Comparison of ENCODE assay signal across 1 cellular context in the genomic region with DNA sequence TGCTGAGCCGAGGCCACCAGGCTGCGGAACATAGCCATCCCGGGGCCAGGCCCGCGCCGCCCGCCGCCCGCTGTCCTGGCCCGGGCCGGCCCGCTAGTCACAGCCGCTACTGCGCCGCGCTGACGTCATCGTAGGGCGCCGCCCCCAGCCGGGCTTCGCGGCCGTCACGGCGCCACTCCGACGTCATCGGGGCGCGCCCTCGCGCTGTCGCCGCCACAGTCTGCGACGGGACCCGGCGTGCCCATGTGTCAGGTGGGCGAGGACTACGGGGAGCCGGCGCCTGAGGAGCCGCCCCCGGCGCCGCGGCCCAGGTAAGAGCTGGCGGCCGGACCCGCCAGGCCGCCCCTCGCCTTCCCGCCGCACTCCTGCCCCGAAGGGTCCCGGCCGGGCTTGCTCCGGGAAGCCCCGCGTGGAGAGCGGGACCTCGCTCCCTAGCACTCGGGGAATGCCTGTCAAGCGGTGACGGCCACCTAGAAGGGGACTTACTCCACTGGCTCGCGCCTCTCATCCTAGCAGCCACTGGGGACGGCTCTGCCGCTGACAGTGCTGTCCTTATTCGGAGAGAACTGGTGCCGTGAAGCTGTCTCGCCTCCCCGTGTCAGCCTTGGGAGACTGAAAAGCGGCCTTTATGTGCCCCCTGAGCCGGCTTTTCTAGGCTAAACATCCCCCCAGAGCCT.
TF ChIP-seq lines count a peak whose summit lies in the region.

A gene (plus strand): TSS at position 216 of the 677 bp plus-strand sequence. CDS start 28 bp downstream, at position 244.
A gene with protein sequence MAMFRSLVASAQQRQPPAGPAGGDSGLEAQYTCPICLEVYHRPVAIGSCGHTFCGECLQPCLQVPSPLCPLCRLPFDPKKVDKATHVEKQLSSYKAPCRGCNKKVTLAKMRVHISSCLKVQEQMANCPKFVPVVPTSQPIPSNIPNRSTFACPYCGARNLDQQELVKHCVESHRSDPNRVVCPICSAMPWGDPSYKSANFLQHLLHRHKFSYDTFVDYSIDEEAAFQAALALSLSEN (minus strand): TSS at position 121 of the 677 bp plus-strand sequence. CDS start 83 bp downstream, at position 38.

TF ChIP-seq in HepG2, 621 proteins besides CTCF, POLR2A, EP300 and RAD21 (continued from another document and continues in another):
- TF ChIP-seq, protein P1, sequence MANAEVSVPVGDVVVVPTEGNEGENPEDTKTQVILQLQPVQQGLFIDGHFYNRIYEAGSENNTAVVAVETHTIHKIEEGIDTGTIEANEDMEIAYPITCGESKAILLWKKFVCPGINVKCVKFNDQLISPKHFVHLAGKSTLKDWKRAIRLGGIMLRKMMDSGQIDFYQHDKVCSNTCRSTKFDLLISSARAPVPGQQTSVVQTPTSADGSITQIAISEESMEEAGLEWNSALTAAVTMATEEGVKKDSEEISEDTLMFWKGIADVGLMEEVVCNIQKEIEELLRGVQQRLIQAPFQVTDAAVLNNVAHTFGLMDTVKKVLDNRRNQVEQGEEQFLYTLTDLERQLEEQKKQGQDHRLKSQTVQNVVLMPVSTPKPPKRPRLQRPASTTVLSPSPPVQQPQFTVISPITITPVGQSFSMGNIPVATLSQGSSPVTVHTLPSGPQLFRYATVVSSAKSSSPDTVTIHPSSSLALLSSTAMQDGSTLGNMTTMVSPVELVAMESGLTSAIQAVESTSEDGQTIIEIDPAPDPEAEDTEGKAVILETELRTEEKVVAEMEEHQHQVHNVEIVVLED (CRISPR knock-in tag; IDR thresholded peaks at IDR 0.05; ENCODE audit: borderline replicate concordance): peak; percentile 95
- TF ChIP-seq FIP1L1 (IDR thresholded peaks at IDR 0.05; ENCODE audit: borderline replicate concordance, insufficient read depth, low read depth, low read length) (no peak), ZNF7 (CRISPR knock-in tag; IDR thresholded peaks at IDR 0.05) (no peak), ATF7 (IDR thresholded peaks at IDR 0.05) (peak; percentile 92), ATF7 (CRISPR knock-in tag; IDR thresholded peaks at IDR 0.05) (peak; percentile 95), ZNF496 (CRISPR knock-in tag; IDR thresholded peaks at IDR 0.05; ENCODE audit: insufficient replicate concordance) (no peak), ONECUT2 (CRISPR knock-in tag; IDR thresholded peaks at IDR 0.05) (no peak), ZNF501 (CRISPR knock-in tag; IDR thresholded peaks at IDR 0.05) (peak; percentile 27), SNAI1 (CRISPR knock-in tag; IDR thresholded peaks at IDR 0.05; ENCODE audit: borderline replicate concordance) (no peak), SMC3 (IDR thresholded peaks at IDR 0.05; ENCODE audit: low read length) (no peak), NONO (IDR thresholded peaks at IDR 0.05) (no peak), NONO (CRISPR knock-in tag; conservative IDR thresholded peaks at IDR 0.05) (peak; percentile 84), NCOA5 (CRISPR knock-in tag; IDR thresholded peaks at IDR 0.05) (no peak), FOXJ3 (CRISPR knock-in tag; IDR thresholded peaks at IDR 0.05; ENCODE audit: borderline replicate concordance) (no peak), ZNF720 (CRISPR knock-in tag; IDR thresholded peaks at IDR 0.05) (no peak), ZNF446 (CRISPR knock-in tag; IDR thresholded peaks at IDR 0.05) (peak; percentile 36; the same call in 1 of the 2 replicates), ZNF816 (CRISPR knock-in tag; IDR thresholded peaks at IDR 0.05; ENCODE audit: borderline replicate concordance) (no peak; the same call in 1 of the 2 replicates), ZNF891 (CRISPR knock-in tag; IDR thresholded peaks at IDR 0.05) (peak; percentile 52; the same call in 1 of the 2 replicates), SPEN (CRISPR knock-in tag; IDR thresholded peaks at IDR 0.05; ENCODE audit: low read depth) (peak; percentile 98), ZNF746 (CRISPR knock-in tag; IDR thresholded peaks at IDR 0.05) (no peak), ZNF674 (CRISPR knock-in tag; IDR thresholded peaks at IDR 0.05; ENCODE audit: low read depth) (no peak), ZFP37 (CRISPR knock-in tag; IDR thresholded peaks at IDR 0.05; ENCODE audit: borderline replicate concordance) (no peak), ZNF747 (CRISPR knock-in tag; IDR thresholded peaks at IDR 0.05; ENCODE audit: borderline replicate concordance) (no peak), DPF2 (CRISPR knock-in tag; IDR thresholded peaks at IDR 0.05; ENCODE audit: borderline replicate concordance, low read depth) (no peak), CREB1 (IDR thresholded peaks at IDR 0.05) (peak; percentile 99), CREB1 (CRISPR knock-in tag; IDR thresholded peaks at IDR 0.05) (peak; percentile 92), NCOR1 (IDR thresholded peaks at IDR 0.05; ENCODE audit: borderline replicate concordance, low read length) (no peak), ZKSCAN8 (CRISPR knock-in tag; IDR thresholded peaks at IDR 0.05; ENCODE audit: borderline replicate concordance) (no peak), U2AF1 (optimal IDR thresholded peaks at IDR 0.05; ENCODE audit: low read depth, low read length) (peak; percentile 58), HMG20B (CRISPR knock-in tag; conservative IDR thresholded peaks at IDR 0.05) (no peak), ASH2L (IDR thresholded peaks at IDR 0.05; ENCODE audit: insufficient read length, low read depth, low read length) (peak; percentile 84)
- TF ChIP-seq, protein P2, sequence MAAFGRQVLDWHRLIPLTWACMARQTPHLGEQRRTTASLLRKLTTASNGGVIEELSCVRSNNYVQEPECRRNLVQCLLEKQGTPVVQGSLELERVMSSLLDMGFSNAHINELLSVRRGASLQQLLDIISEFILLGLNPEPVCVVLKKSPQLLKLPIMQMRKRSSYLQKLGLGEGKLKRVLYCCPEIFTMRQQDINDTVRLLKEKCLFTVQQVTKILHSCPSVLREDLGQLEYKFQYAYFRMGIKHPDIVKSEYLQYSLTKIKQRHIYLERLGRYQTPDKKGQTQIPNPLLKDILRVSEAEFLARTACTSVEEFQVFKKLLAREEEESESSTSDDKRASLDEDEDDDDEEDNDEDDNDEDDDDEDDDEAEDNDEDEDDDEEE (CRISPR knock-in tag; IDR thresholded peaks at IDR 0.05): no peak
- TF ChIP-seq, protein P3, sequence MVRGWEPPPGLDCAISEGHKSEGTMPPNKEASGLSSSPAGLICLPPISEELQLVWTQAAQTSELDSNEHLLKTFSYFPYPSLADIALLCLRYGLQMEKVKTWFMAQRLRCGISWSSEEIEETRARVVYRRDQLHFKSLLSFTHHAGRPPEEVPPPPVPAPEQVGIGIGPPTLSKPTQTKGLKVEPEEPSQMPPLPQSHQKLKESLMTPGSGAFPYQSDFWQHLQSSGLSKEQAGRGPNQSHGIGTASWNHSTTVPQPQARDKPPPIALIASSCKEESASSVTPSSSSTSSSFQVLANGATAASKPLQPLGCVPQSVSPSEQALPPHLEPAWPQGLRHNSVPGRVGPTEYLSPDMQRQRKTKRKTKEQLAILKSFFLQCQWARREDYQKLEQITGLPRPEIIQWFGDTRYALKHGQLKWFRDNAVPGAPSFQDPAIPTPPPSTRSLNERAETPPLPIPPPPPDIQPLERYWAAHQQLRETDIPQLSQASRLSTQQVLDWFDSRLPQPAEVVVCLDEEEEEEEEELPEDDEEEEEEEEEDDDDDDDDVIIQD (CRISPR knock-in tag; IDR thresholded peaks at IDR 0.05; ENCODE audit: low read depth): no peak
- TF ChIP-seq, protein P4, sequence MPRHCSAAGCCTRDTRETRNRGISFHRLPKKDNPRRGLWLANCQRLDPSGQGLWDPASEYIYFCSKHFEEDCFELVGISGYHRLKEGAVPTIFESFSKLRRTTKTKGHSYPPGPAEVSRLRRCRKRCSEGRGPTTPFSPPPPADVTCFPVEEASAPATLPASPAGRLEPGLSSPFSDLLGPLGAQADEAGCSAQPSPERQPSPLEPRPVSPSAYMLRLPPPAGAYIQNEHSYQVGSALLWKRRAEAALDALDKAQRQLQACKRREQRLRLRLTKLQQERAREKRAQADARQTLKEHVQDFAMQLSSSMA (CRISPR knock-in tag; IDR thresholded peaks at IDR 0.05): 0 out of 2 replicates have a peak, but pooled peaks have one; percentile 11
- TF ChIP-seq, protein P5, sequence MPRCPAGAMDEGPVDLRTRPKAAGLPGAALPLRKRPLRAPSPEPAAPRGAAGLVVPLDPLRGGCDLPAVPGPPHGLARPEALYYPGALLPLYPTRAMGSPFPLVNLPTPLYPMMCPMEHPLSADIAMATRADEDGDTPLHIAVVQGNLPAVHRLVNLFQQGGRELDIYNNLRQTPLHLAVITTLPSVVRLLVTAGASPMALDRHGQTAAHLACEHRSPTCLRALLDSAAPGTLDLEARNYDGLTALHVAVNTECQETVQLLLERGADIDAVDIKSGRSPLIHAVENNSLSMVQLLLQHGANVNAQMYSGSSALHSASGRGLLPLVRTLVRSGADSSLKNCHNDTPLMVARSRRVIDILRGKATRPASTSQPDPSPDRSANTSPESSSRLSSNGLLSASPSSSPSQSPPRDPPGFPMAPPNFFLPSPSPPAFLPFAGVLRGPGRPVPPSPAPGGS (CRISPR knock-in tag; IDR thresholded peaks at IDR 0.05): peak; percentile 93
- TF ChIP-seq, protein P6, sequence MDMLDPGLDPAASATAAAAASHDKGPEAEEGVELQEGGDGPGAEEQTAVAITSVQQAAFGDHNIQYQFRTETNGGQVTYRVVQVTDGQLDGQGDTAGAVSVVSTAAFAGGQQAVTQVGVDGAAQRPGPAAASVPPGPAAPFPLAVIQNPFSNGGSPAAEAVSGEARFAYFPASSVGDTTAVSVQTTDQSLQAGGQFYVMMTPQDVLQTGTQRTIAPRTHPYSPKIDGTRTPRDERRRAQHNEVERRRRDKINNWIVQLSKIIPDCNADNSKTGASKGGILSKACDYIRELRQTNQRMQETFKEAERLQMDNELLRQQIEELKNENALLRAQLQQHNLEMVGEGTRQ (IDR thresholded peaks at IDR 0.05; ENCODE audit: low read depth, low read length): no peak
- TF ChIP-seq, protein P6 (CRISPR knock-in tag; IDR thresholded peaks at IDR 0.05; ENCODE audit: borderline replicate concordance): no peak
- TF ChIP-seq, protein P7, sequence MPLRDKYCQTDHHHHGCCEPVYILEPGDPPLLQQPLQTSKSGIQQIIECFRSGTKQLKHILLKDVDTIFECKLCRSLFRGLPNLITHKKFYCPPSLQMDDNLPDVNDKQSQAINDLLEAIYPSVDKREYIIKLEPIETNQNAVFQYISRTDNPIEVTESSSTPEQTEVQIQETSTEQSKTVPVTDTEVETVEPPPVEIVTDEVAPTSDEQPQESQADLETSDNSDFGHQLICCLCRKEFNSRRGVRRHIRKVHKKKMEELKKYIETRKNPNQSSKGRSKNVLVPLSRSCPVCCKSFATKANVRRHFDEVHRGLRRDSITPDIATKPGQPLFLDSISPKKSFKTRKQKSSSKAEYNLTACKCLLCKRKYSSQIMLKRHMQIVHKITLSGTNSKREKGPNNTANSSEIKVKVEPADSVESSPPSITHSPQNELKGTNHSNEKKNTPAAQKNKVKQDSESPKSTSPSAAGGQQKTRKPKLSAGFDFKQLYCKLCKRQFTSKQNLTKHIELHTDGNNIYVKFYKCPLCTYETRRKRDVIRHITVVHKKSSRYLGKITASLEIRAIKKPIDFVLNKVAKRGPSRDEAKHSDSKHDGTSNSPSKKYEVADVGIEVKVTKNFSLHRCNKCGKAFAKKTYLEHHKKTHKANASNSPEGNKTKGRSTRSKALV (CRISPR knock-in tag; IDR thresholded peaks at IDR 0.05): no peak
- TF ChIP-seq, protein P8, sequence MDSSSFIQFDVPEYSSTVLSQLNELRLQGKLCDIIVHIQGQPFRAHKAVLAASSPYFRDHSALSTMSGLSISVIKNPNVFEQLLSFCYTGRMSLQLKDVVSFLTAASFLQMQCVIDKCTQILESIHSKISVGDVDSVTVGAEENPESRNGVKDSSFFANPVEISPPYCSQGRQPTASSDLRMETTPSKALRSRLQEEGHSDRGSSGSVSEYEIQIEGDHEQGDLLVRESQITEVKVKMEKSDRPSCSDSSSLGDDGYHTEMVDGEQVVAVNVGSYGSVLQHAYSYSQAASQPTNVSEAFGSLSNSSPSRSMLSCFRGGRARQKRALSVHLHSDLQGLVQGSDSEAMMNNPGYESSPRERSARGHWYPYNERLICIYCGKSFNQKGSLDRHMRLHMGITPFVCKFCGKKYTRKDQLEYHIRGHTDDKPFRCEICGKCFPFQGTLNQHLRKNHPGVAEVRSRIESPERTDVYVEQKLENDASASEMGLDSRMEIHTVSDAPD (CRISPR knock-in tag; IDR thresholded peaks at IDR 0.05): no peak; the same call in 1 of the 2 replicates
- TF ChIP-seq, protein P9, sequence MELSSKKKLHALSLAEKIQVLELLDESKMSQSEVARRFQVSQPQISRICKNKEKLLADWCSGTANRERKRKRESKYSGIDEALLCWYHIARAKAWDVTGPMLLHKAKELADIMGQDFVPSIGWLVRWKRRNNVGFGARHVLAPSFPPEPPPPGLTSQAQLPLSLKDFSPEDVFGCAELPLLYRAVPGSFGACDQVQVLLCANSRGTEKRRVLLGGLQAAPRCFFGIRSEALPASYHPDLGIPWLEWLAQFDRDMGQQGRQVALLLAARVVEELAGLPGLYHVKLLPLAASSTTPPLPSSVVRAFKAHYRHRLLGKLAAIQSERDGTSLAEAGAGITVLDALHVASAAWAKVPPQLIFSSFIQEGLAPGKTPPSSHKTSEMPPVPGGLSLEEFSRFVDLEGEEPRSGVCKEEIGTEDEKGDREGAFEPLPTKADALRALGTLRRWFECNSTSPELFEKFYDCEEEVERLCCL (CRISPR knock-in tag; IDR thresholded peaks at IDR 0.05; ENCODE audit: borderline replicate concordance): no peak
- TF ChIP-seq, protein P10, sequence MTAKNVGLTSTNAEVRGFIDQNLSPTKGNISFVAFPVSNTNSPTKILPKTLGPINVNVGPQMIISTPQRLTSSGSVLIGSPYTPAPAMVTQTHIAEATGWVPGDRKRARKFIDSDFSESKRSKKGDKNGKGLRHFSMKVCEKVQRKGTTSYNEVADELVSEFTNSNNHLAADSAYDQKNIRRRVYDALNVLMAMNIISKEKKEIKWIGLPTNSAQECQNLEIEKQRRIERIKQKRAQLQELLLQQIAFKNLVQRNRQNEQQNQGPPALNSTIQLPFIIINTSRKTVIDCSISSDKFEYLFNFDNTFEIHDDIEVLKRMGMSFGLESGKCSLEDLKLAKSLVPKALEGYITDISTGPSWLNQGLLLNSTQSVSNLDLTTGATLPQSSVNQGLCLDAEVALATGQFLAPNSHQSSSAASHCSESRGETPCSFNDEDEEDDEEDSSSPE (CRISPR knock-in tag; IDR thresholded peaks at IDR 0.05): peak; percentile 87
